21 cellular contexts compared by ENCODE assay signal in the genomic region with DNA sequence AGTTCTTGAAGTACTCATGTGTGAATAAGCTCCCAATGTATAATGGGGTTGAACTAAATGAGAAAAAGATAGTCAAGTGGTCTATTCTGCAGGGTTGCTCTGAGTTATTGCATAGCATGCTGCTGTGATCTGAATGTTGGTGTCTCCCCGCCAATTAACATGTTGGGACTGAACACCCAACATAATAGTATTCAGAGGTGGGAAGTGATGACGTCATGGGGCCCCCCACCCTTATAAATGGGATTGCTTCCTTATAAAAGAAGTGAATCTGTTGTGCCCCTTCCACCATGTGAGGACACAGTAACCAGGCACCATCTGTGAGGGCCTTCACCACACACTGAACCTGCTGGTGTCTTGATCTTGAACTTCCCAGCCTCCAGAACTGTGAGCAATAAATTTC. TPM values are rescaled to one million over a fixed set of nuclear protein-coding genes. Genes with fewer than 3 reads are reported as not detected.
DNase-seq lines count a peak whose midpoint lies in the region; ATAC-seq, FAIRE-seq and TF ChIP-seq lines count a peak whose summit lies in the region.
"Had no signal": no experiment of that assay in that cellular context is flagged by ENCODE, and none has a peak within 500 bp of the region (broad histone marks: within the 10 kb centered on the region; RNA-seq: fewer than 3 reads in every experiment).

No MANE protein-coding gene starts in this region.

- intact Hi-C loops in K562 (cut with micrococcal nuclease) = no loop called here
- intact Hi-C loops in naive thymus-derived CD4-positive, alpha-beta T cell (cut with micrococcal nuclease) = loop anchor here in 1 of 2 donors (10.0 kb wide), 2 partner anchors 843 to 903 kb away; partner anchors contain the start of genes CD101 and TTF2

- H4K20me1 ChIP-seq in K562 (replicated peaks; ENCODE audit: control insufficient read depth, insufficient read depth, low read length) = no peaks in the 10 kb centered on the region

- H3K79me2 ChIP-seq in K562 (ENCODE audit: control insufficient read depth, insufficient read depth, low read length) = no peaks in the 10 kb centered on the region

- ATAC-seq in K562 (no peak), GM18858 (IDR thresholded peaks at IDR 0.05; ENCODE audit: unreplicated experiment) (no peak)
- ATAC-seq in naive thymus-derived CD4-positive, alpha-beta T cell = no peak

- no peak overlapping the region for H3K4me2 ChIP-seq in K562 (ENCODE audit: insufficient read depth, low read length)

- TF ChIP-seq CTCF in K562 (IDR thresholded peaks at IDR 0.05 in 2 of 3, conservative IDR thresholded peaks at IDR 0.05 in 1 of 3; ENCODE audit: insufficient read depth in 2 of 3, low read depth in 1 of 3, low read length in 3 of 3) (no peak), neural crest cell (conservative IDR thresholded peaks at IDR 0.05) (no peak)

- H3K36me3 ChIP-seq in K562 (ENCODE audit: control insufficient read depth, insufficient read depth, low read length) (no peaks in the 10 kb centered on the region; the same call in 2 of the 3 replicates), small intestine (ENCODE audit: control insufficient read depth in 2 of 2, insufficient read depth in 2 of 2, low read length in 2 of 2) (no peaks in the 10 kb centered on the region)
- H3K36me3 ChIP-seq in naive thymus-derived CD4-positive, alpha-beta T cell (ENCODE audit: control insufficient read depth in 2 of 3, insufficient read depth in 3 of 3, low read length in 3 of 3) = no peaks in the 10 kb centered on the region

- in situ Hi-C loops in K562 (cut with MboI) = no loop called here

- H3K27ac ChIP-seq in K562 (ENCODE audit: extremely low read depth, low read depth, low read length) (no peak overlapping the region), small intestine (ENCODE audit: low read depth in 1 of 2, low read length in 1 of 2) (no peak overlapping the region)
- H3K27ac ChIP-seq in naive thymus-derived CD4-positive, alpha-beta T cell (ENCODE audit: low read depth, low read length) = no peak overlapping the region
- H3K27ac ChIP-seq: GM23248 had no signal

- H3K27ac Mint-ChIP-seq in neural crest cell (ENCODE audit: unreplicated experiment) = peak overlapping the region; percentile 35
- H3K27ac Mint-ChIP-seq in naive thymus-derived CD4-positive, alpha-beta T cell = no peak overlapping the region
- H3K27ac Mint-ChIP-seq: CD4-positive, alpha-beta memory T cell had no signal

- no peaks in the 10 kb centered on the region for H3K4me1 Mint-ChIP-seq in neural crest cell
- peaks cover 0 to 5% (median 0%) of the 10 kb centered on the region in 7 donors for H3K4me1 Mint-ChIP-seq in naive thymus-derived CD4-positive, alpha-beta T cell

- CTCF ChIA-PET in K562 (lab: Yijun Ruan, JAX; ENCODE audit: low intra/inter-chr PET ratio) = no interaction called here
- CTCF ChIA-PET in naive thymus-derived CD4-positive, alpha-beta T cell (lab: Charles Lee) = interaction anchor here (0.8 to 0.9 kb wide), 2 partner anchors 13 to 338 kb away, joined by 4 read pairs; no protein-coding TSS in a partner anchor

- no TSS peak for BruUV-seq in K562 (replicated peaks; lab: Mats Ljungman, UMichigan)

- 4% methylated on average over 2 of the region's 2 CpGs for WGBS in K562 (ENCODE audit: insufficient coverage, low coverage, missing lambda C conversion rate)
- WGBS in small intestine, 3 donors = 72 to 80% (median 75%) methylated on average over 2 of the region's 2 CpGs

- no peak overlapping the region for H3K9ac ChIP-seq in K562 (ENCODE audit: insufficient read depth in 1 of 2, low read depth in 2 of 2, low read length in 2 of 2)
- H3K9ac ChIP-seq: GM23248 had no signal

- POLR2A ChIA-PET in K562 (lab: Yijun Ruan, JAX) = no interaction called here
- POLR2A ChIA-PET in naive thymus-derived CD4-positive, alpha-beta T cell (lab: Charles Lee) = no interaction called here

- no peak overlapping the region for H2AFZ ChIP-seq in K562 (ENCODE audit: low read depth, low read length)
- H2AFZ ChIP-seq: GM23248 had no signal

- H3K4me1 ChIP-seq in K562 (replicated peaks in 1 of 2; ENCODE audit: control insufficient read depth in 2 of 2, insufficient read depth in 2 of 2, low read length in 2 of 2) = peaks cover 0 to 7% of the 10 kb centered on the region in 2 experiments; a peak in 3 of 5 replicates
- H3K4me1 ChIP-seq in naive thymus-derived CD4-positive, alpha-beta T cell (ENCODE audit: control insufficient read depth in 2 of 2, insufficient read depth in 2 of 2, low read length in 2 of 2) = no peaks in the 10 kb centered on the region
- no peaks in the 10 kb centered on the region for H3K4me1 ChIP-seq in small intestine (ENCODE audit: control insufficient read depth in 2 of 2, insufficient read depth in 1 of 2, low read depth in 1 of 2, low read length in 1 of 2)

- H3K27me3 Mint-ChIP-seq in neural crest cell (ENCODE audit: low read depth) = no peaks in the 10 kb centered on the region
- H3K27me3 Mint-ChIP-seq in naive thymus-derived CD4-positive, alpha-beta T cell = peaks cover 0 to 25% (median 0%) of the 10 kb centered on the region in 5 donors
- H3K27me3 Mint-ChIP-seq: CD4-positive, alpha-beta memory T cell had no signal

- no peak overlapping the region for H3K4me3 Mint-ChIP-seq in neural crest cell
- H3K4me3 Mint-ChIP-seq in naive thymus-derived CD4-positive, alpha-beta T cell = no peak overlapping the region
- H3K4me3 Mint-ChIP-seq: CD4-positive, alpha-beta memory T cell had no signal

- H3K9me3 Mint-ChIP-seq in neural crest cell = no peaks in the 10 kb centered on the region
- H3K9me3 Mint-ChIP-seq in naive thymus-derived CD4-positive, alpha-beta T cell = peaks cover 0 to 21% (median 8%) of the 10 kb centered on the region in 11 donors

- H3K9me3 ChIP-seq in K562 (replicated peaks; ENCODE audit: control insufficient read depth, insufficient read depth, low read depth, low read length) (no peaks in the 10 kb centered on the region), small intestine (ENCODE audit: control insufficient read depth, low read depth) (no peaks in the 10 kb centered on the region)
- H3K9me3 ChIP-seq in naive thymus-derived CD4-positive, alpha-beta T cell (ENCODE audit: control insufficient read depth in 2 of 3, low read length in 3 of 3) = no peaks in the 10 kb centered on the region

- TF ChIP-seq POLR2A in K562 (conservative IDR thresholded peaks at IDR 0.05) = no peak

- H3K4me3 ChIP-seq in K562 (no peak overlapping the region), small intestine (ENCODE audit: low read depth in 1 of 2, low read length in 2 of 2) (no peak overlapping the region)
- H3K4me3 ChIP-seq in naive thymus-derived CD4-positive, alpha-beta T cell (ENCODE audit: low read length) = no peak overlapping the region
- H3K4me3 ChIP-seq: GM23248 had no signal

- H3K27me3 ChIP-seq in K562 (ENCODE audit: control insufficient read depth in 2 of 2, insufficient read depth in 2 of 2, low read length in 2 of 2) (peaks cover 3 to 13% of the 10 kb centered on the region in 2 experiments; a peak in 4 of 5 replicates), small intestine (ENCODE audit: control insufficient read depth in 2 of 2, insufficient read depth in 2 of 2, low read length in 2 of 2) (no peaks in the 10 kb centered on the region)
- H3K27me3 ChIP-seq in naive thymus-derived CD4-positive, alpha-beta T cell (ENCODE audit: control insufficient read depth in 2 of 2, insufficient read depth in 2 of 2, low read length in 2 of 2) = no peaks in the 10 kb centered on the region

- TF ChIP-seq RAD21 in K562 (CRISPR knock-in tag; conservative IDR thresholded peaks at IDR 0.05 in 1 of 2, IDR thresholded peaks at IDR 0.05 in 1 of 2) = no peak

- DNase-seq in K562 (ENCODE audit: extremely low read depth in 1 of 4, low spot score in 3 of 4) (no peak), ecto neural progenitor cell (ENCODE audit: low spot score) (peak; percentile 5), neural crest cell (ENCODE audit: low read depth, low spot score) (no peak), small intestine (no peak)
- DNase-seq in naive thymus-derived CD4-positive, alpha-beta T cell = no peak
- DNase-seq: Calu3; CD4-positive, alpha-beta memory T cell; COR-L47; DMS53; DMS79 treated with DMSO at 0.1 percent for 48 hours; GF-D8; GM23248; H7; HCEC 1CT had no signal

- no peaks in the 10 kb centered on the region for H3K9me1 ChIP-seq in K562 (ENCODE audit: control insufficient read depth, insufficient read depth, low read length)

- TF ChIP-seq EP300 in K562 (IDR thresholded peaks at IDR 0.05; ENCODE audit: low read length) = no peak

- FAIRE-seq in K562 (lab: Jason Lieb, UNC) = no peak
- no peak for FAIRE-seq in small intestine (lab: Jason Lieb, UNC)
- FAIRE-seq: GM12891, GM18507, GM19239, H1 had no signal

- no peaks in the 10 kb centered on the region for H3K36me3 Mint-ChIP-seq in neural crest cell (ENCODE audit: low read depth)
- peaks cover 0 to 9% (median 0%) of the 10 kb centered on the region in 5 donors for H3K36me3 Mint-ChIP-seq in naive thymus-derived CD4-positive, alpha-beta T cell

TF ChIP-seq in K562, 482 proteins besides CTCF, POLR2A, EP300 and RAD21 (continues in another document):
- TF ChIP-seq MTA1 (IDR thresholded peaks at IDR 0.05; ENCODE audit: borderline replicate concordance) (no peak), ZNF217 (CRISPR knock-in tag; IDR thresholded peaks at IDR 0.05) (no peak)

RNA-seq across cellular contexts. Expression of gene MAB21L3, which starts 50.2 kb away (rescaled TPM):
- total RNA-seq in K562 (2011; cell fraction: chromatin; rRNA removed; ENCODE audit: low replicate concordance) = not detected in 2 replicates
- not detected in 2 replicates for total RNA-seq in K562 (2011; cell fraction: nucleolus; rRNA removed)
- not detected in 2 replicates for total RNA-seq in K562 (2011; cell fraction: nucleoplasm; rRNA removed)
- total RNA-seq in K562 (2014; rRNA removed) = not detected in 2 replicates
- not detected in 2 replicates for total RNA-seq in K562 (2014; rRNA removed; fragmentation: Illumina TruSeq; extraction: Trizol)
- total RNA-seq in K562 (2015; rRNA removed; fragmentation: Illumina TruSeq; extraction: Trizol) = not detected in 2 replicates
- not detected in 2 replicates for total RNA-seq in K562 (2021)
- not detected in 2 replicates for polyA plus RNA-seq in K562 (2011; rRNA removed)
- not detected in 2 replicates for polyA plus RNA-seq in K562 (2011; cell fraction: cytosol; rRNA removed)
- polyA plus RNA-seq in K562 (2011; cell fraction: nucleus; rRNA removed) = not detected in 2 replicates
- polyA plus RNA-seq in K562 (2012) = 0.12 TPM in 1 of 2 replicates, not detected in the other
- not detected in 2 replicates for polyA plus RNA-seq in K562 (2014; fragmentation: Illumina TruSeq; extraction: Trizol)
- not detected for polyA plus RNA-seq in K562 (2014; fragmentation: Nextera tagmentation; extraction: Ambion mirVana)
- not detected in 2 replicates for polyA plus RNA-seq in K562 (2014; rRNA removed)
- not detected in 2 replicates for polyA minus RNA-seq in K562 (2011; rRNA and poly(A)+ RNA removed)
- not detected in 2 replicates for polyA minus RNA-seq in K562 (2011; cell fraction: cytosol; rRNA and poly(A)+ RNA removed)
- polyA minus RNA-seq in K562 (2011; cell fraction: nucleus; rRNA and poly(A)+ RNA removed) = not detected in 2 replicates
- total RNA-seq in neural crest cell = not detected in 2 replicates
- under 1 TPM in 1 of 5 experiments, not detected in 4; 0.12 TPM for total RNA-seq in naive thymus-derived CD4-positive, alpha-beta T cell
- polyA plus RNA-seq in naive thymus-derived CD4-positive, alpha-beta T cell = not detected
- polyA plus RNA-seq in small intestine = under 1 TPM in 2 of 3 donors, not detected in 1; 0.16 to 0.22 TPM
- total RNA-seq: A172; CD4-positive, alpha-beta memory T cell; G401; H1 had no signal
- polyA plus RNA-seq: CD4-positive, alpha-beta memory T cell; H1 had no signal
